ENCODE assay signal across 8 cellular contexts in genomic region chr2:170930132-170931109, GRCh38. TPM values are rescaled to one million over a fixed set of nuclear protein-coding genes. Genes with fewer than 3 reads are reported as not detected.
DNase-seq lines count a peak whose midpoint lies in the region; ATAC-seq and TF ChIP-seq lines count a peak whose summit lies in the region.

No MANE protein-coding gene starts in this region.

- DNase-seq in NCI-H1417 (lab: John Stamatoyannopoulos, UW) (peak in 2 of 3 experiments; percentile 0 to 37), NCI-H1417 treated with DMSO at 0.1 percent for 48 hours (lab: John Stamatoyannopoulos, UW) (no peak), NCI-H2227 (lab: John Stamatoyannopoulos, UW; ENCODE audit: unreplicated experiment) (peak; percentile 75), testis (peak; percentile 54)
- DNase-seq in activated CD4-positive, alpha-beta T cell treated with anti-CD3 and anti-CD28 coated beads, Interleukin-2, amount 50 U/mL, for 24 hours (ENCODE audit: low read depth in 1 of 2, low spot score in 1 of 2) = peak; percentile 22 to 52
- DNase-seq in effector memory CD8-positive, alpha-beta T cell = peak; percentile 58 to 63 (median 59)
- peak; percentile 27 to 78 (median 60) for DNase-seq in naive thymus-derived CD8-positive, alpha-beta T cell

- peak; percentile 46 for ATAC-seq in HG02938 (IDR thresholded peaks at IDR 0.05; ENCODE audit: unreplicated experiment)
- peak; percentile 48 for ATAC-seq in effector memory CD8-positive, alpha-beta T cell (replicated peaks)
- ATAC-seq in naive thymus-derived CD8-positive, alpha-beta T cell = peak; percentile 28 to 45

- H3K9me3 ChIP-seq in testis = no peaks in the 10 kb centered on the region

- H3K27ac ChIP-seq in testis = peak overlapping the region; percentile 96

- peaks cover 15% of the 10 kb centered on the region for H3K4me1 ChIP-seq in testis

- peak overlapping the region; percentile 94 to 97 for H3K4me3 Mint-ChIP-seq in effector memory CD8-positive, alpha-beta T cell
- peak overlapping the region; percentile 93 to 99 (median 96) for H3K4me3 Mint-ChIP-seq in naive thymus-derived CD8-positive, alpha-beta T cell

- POLR2A ChIA-PET in naive thymus-derived CD8-positive, alpha-beta T cell (lab: Charles Lee) = interaction anchor here (0.8 to 4.0 kb wide), 6 partner anchors 13 to 507 kb away, joined by 3 to 41 read pairs (median 8); partner anchors contain the start of genes DCAF17, METTL8 and TLK1

- H3K4me3 ChIP-seq in testis = peak overlapping the region; percentile 97 to 100

- H3K9me3 Mint-ChIP-seq in effector memory CD8-positive, alpha-beta T cell = no peaks in the 10 kb centered on the region
- H3K9me3 Mint-ChIP-seq in naive thymus-derived CD8-positive, alpha-beta T cell = no peaks in the 10 kb centered on the region

- TF ChIP-seq CTCF in testis (IDR thresholded peaks at IDR 0.05) = no peak

- no peaks in the 10 kb centered on the region for H3K27me3 ChIP-seq in testis

- intact Hi-C loops in testis (cut with DNase I; ENCODE audit: low total_unique reads) = no loop called here

- H3K36me3 Mint-ChIP-seq in effector memory CD8-positive, alpha-beta T cell (ENCODE audit: insufficient read depth) = peaks cover 29% of the 10 kb centered on the region
- peaks cover 0 to 22% (median 3%) of the 10 kb centered on the region in 3 donors for H3K36me3 Mint-ChIP-seq in naive thymus-derived CD8-positive, alpha-beta T cell

- no peaks in the 10 kb centered on the region for H3K27me3 Mint-ChIP-seq in effector memory CD8-positive, alpha-beta T cell
- no peaks in the 10 kb centered on the region for H3K27me3 Mint-ChIP-seq in naive thymus-derived CD8-positive, alpha-beta T cell

- TF ChIP-seq POLR2A in testis (IDR thresholded peaks at IDR 0.05) = no peak

- peak overlapping the region; percentile 94 to 95 for H3K27ac Mint-ChIP-seq in effector memory CD8-positive, alpha-beta T cell
- peak overlapping the region; percentile 93 to 99 (median 95) for H3K27ac Mint-ChIP-seq in naive thymus-derived CD8-positive, alpha-beta T cell

- no peaks in the 10 kb centered on the region for H3K36me3 ChIP-seq in testis (ENCODE audit: low read depth, missing control alignments)

- H3K4me1 Mint-ChIP-seq in effector memory CD8-positive, alpha-beta T cell (ENCODE audit: low read depth in 2 of 2) = peaks cover 23 to 52% of the 10 kb centered on the region in 2 donors
- H3K4me1 Mint-ChIP-seq in naive thymus-derived CD8-positive, alpha-beta T cell = peaks cover 15 to 53% (median 50%) of the 10 kb centered on the region in 4 donors

- 5 to 10% methylated on average over 18 of the region's 18 CpGs for WGBS in testis, 2 donors

RNA-seq across cellular contexts. Expression of gene GORASP2, which starts 1.4 kb away (rescaled TPM):
- 10 to 100 TPM; 66.0 to 74.7 TPM for total RNA-seq in naive thymus-derived CD8-positive, alpha-beta T cell
- polyA plus RNA-seq in naive thymus-derived CD8-positive, alpha-beta T cell = 10 to 100 TPM; 70.1 to 91.9 (median 89.2) TPM
- total RNA-seq in testis = 10 to 100 TPM; 67.2 to 67.3 TPM
- 119 TPM for polyA plus RNA-seq in testis (ENCODE audit: insufficient read depth, low read depth, low replicate concordance)
